ENCODE assay signal across 15 cellular contexts in genomic region chr1:167755568-167756145, GRCh38.
"Had no signal": no experiment of that assay in that cellular context is flagged by ENCODE, and none has a peak within 500 bp of the region (broad histone marks: within the 10 kb centered on the region; RNA-seq: fewer than 3 reads in every experiment).

No MANE protein-coding gene starts in this region.

- H3K27me3 Mint-ChIP-seq: activated naive CD4-positive, alpha-beta T cell treated with anti-CD3 and anti-CD28 coated beads, Interleukin-2, amount 10 ng/mL, durations not matched to agents 7 days and 5 days; activated T-helper 17 cell treated with anti-CD3 and anti-CD28 coated beads, Interleukin-2, amount 50 U/mL, for 72 hours; memory B cell had no signal

- H3K9me3 ChIP-seq: adrenal gland, ovary, tibial artery had no signal

- H3K4me3 Mint-ChIP-seq: activated naive CD4-positive, alpha-beta T cell treated with anti-CD3 and anti-CD28 coated beads, Interleukin-2, amount 10 ng/mL, durations not matched to agents 7 days and 5 days; activated T-helper 17 cell treated with anti-CD3 and anti-CD28 coated beads, Interleukin-2, amount 50 U/mL, for 72 hours; immature natural killer cell; memory B cell; nephron had no signal

- H3K27ac Mint-ChIP-seq: activated naive CD4-positive, alpha-beta T cell treated with anti-CD3 and anti-CD28 coated beads, Interleukin-2, amount 10 ng/mL, durations not matched to agents 7 days and 5 days; activated T-helper 17 cell treated with anti-CD3 and anti-CD28 coated beads, Interleukin-2, amount 50 U/mL, for 72 hours; immature natural killer cell; nephron had no signal

- H3K36me3 Mint-ChIP-seq: memory B cell had no signal

- H3K27me3 ChIP-seq: adrenal gland, ovary, tibial artery had no signal

- H3K27ac ChIP-seq: ovary, tibial artery had no signal

- H3K9me3 Mint-ChIP-seq: activated naive CD4-positive, alpha-beta T cell treated with anti-CD3 and anti-CD28 coated beads, Interleukin-2, amount 10 ng/mL, durations not matched to agents 7 days and 5 days; activated T-helper 17 cell treated with anti-CD3 and anti-CD28 coated beads, Interleukin-2, amount 50 U/mL, for 72 hours; immature natural killer cell; memory B cell; nephron had no signal

- H3K4me3 ChIP-seq: adrenal gland, ovary, skin epidermis, tibial artery had no signal

- DNase-seq: activated CD4-positive, alpha-beta T cell treated with anti-CD3 and anti-CD28 coated beads, Interleukin-2, amount 50 U/mL, for 1 hour; activated naive CD4-positive, alpha-beta T cell treated with anti-CD3 and anti-CD28 coated beads, Interleukin-2, amount 10 ng/mL, durations not matched to agents 7 days and 5 days; activated T-cell treated with anti-CD3 and anti-CD28 coated beads for 4 hours; adrenal gland; central memory CD4-positive, alpha-beta T cell; cortex of kidney; effector CD8-positive, alpha-beta T cell; immature natural killer cell; left colon; ovary; tibial artery had no signal

- H3K36me3 ChIP-seq: adrenal gland, ovary, tibial artery had no signal

- ATAC-seq: activated T-helper 17 cell treated with anti-CD3 and anti-CD28 coated beads, Interleukin-2, amount 50 U/mL, for 72 hours; left colon had no signal
